ENCODE assay signal across 8 cellular contexts in the genomic region with DNA sequence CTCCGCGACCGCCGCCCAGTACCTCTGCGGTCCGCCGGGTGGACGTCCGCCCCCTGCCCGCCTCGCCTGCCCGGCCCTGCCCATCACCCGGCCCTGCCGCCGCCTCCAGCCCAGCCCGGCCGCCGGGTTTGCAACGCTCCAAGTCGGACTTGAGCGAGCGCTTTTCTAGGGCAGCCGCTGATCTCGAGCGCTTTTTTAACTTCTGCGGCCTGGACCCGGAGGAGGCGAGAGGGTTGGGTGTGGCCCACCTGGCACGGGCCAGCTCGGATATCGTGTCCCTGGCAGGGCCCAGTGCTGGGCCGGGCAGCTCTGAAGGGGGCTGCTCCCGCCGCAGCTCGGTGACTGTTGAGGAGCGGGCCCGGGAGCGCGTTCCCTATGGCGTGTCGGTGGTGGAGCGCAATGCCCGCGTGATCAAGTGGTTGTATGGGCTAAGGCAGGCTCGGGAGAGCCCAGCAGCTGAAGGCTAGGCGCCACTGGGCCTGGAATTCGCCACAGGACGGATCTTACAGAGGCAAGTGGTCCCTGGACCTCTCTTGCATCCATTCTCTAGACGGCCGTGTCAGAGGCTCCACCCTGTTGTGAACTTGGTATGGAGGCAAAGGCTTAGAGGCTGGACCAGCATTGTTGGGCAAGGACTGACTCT. TPM values are rescaled to one million over a fixed set of nuclear protein-coding genes. Genes with fewer than 3 reads are reported as not detected.
DNase-seq lines count a peak whose midpoint lies in the region; ATAC-seq and TF ChIP-seq lines count a peak whose summit lies in the region.

No MANE protein-coding gene starts in this region.

- no peaks in the 10 kb centered on the region for H3K9me3 Mint-ChIP-seq in MCF 10A (ENCODE audit: unreplicated experiment)
- H3K9me3 Mint-ChIP-seq in naive B cell, result no peaks in the 10 kb centered on the region

- H3K36me3 Mint-ChIP-seq in MCF 10A (ENCODE audit: insufficient read depth, unreplicated experiment) (peaks cover 6% of the 10 kb centered on the region), naive B cell (no peaks in the 10 kb centered on the region)

- no peaks in the 10 kb centered on the region for H3K36me3 ChIP-seq in BE2C

- no peaks in the 10 kb centered on the region for H3K9me3 ChIP-seq in BE2C

- no peak overlapping the region for H3K4me3 Mint-ChIP-seq in MCF 10A (ENCODE audit: unreplicated experiment)
- H3K4me3 Mint-ChIP-seq in naive B cell, result peak overlapping the region; percentile 83 to 92 (median 89)

- no peak overlapping the region for H3K27ac Mint-ChIP-seq in MCF 10A (ENCODE audit: low read depth, unreplicated experiment)
- H3K27ac Mint-ChIP-seq in naive B cell, result peak overlapping the region in 4 of 6 donors; percentile 62 to 97 (median 74)

- H3K27me3 Mint-ChIP-seq in MCF 10A (ENCODE audit: insufficient read depth, unreplicated experiment), result no peaks in the 10 kb centered on the region
- peaks cover 0 to 8% (median 4%) of the 10 kb centered on the region in 3 donors for H3K27me3 Mint-ChIP-seq in naive B cell

- H3K4me1 ChIP-seq in BE2C, result no peaks in the 10 kb centered on the region; the same call in 1 of the 2 replicates

- BruUV-seq in MCF 10A (replicated peaks; lab: Mats Ljungman, UMichigan), result TSS peak; percentile 21

- POLR2A ChIA-PET in MCF 10A (lab: Yijun Ruan, JAX), result interaction anchor here (0.5 to 6.1 kb wide), 3 partner anchors 11 to 18 kb away, joined by 3 to 124 read pairs (median 4); a partner anchor contains a TSS

- CTCF ChIA-PET in MCF 10A (lab: Yijun Ruan, JAX), result no interaction called here

- DNase-seq in BE2C (no peak), NCI-H2171 treated with DMSO at 0.1 percent for 48 hours (lab: John Stamatoyannopoulos, UW) (peak; percentile 35), MCF 10A (ENCODE audit: unreplicated experiment) (no peak), naive B cell (no peak), AG08396 (ENCODE audit: low spot score) (no peak), activated gamma-delta T cell (lab: John Stamatoyannopoulos, UW) (no peak)
- DNase-seq in activated CD4-positive, CD25-positive, alpha-beta regulatory T cell (lab: John Stamatoyannopoulos, UW), result no peak

- TF ChIP-seq CTCF in BE2C (IDR thresholded peaks at IDR 0.05; ENCODE audit: low read depth, low read length) (no peak), MCF 10A (IDR thresholded peaks at IDR 0.05; ENCODE audit: unreplicated experiment) (no peak)

- intact Hi-C loops in MCF 10A (cut with micrococcal nuclease), result no loop called here

- H3K4me1 Mint-ChIP-seq in MCF 10A (ENCODE audit: insufficient read depth, unreplicated experiment) (peaks cover 15% of the 10 kb centered on the region), naive B cell (peaks cover 34 to 53% (median 51%) of the 10 kb centered on the region in 3 donors)

- H3K4me3 ChIP-seq in BE2C (ENCODE audit: low read depth, low read length), result peak overlapping the region; percentile 60

- H3K27me3 ChIP-seq in BE2C, result no peaks in the 10 kb centered on the region

- ATAC-seq in naive B cell (ENCODE audit: low read depth in 2 of 2) (no peak), GM21786 (IDR thresholded peaks at IDR 0.05; ENCODE audit: unreplicated experiment) (no peak)

RNA-seq across cellular contexts. Expression of a gene that starts 11.8 kb away (rescaled TPM):
- polyA plus RNA-seq in BE2C (2012; ENCODE audit: insufficient read depth, insufficient read length, low read depth), result 6.5 TPM
- 9.2 and 13.6 TPM in 2 replicates for total RNA-seq in MCF 10A (2022)
- 10 to 100 TPM in 4 of 6 donors, 1 to 10 TPM in 2; 8.9 to 18.9 (median 12.4) TPM for polyA plus RNA-seq in naive B cell (ENCODE audit: low read depth in 6 of 6)
